ENCODE assay signal across 16 cellular contexts in the genomic region with DNA sequence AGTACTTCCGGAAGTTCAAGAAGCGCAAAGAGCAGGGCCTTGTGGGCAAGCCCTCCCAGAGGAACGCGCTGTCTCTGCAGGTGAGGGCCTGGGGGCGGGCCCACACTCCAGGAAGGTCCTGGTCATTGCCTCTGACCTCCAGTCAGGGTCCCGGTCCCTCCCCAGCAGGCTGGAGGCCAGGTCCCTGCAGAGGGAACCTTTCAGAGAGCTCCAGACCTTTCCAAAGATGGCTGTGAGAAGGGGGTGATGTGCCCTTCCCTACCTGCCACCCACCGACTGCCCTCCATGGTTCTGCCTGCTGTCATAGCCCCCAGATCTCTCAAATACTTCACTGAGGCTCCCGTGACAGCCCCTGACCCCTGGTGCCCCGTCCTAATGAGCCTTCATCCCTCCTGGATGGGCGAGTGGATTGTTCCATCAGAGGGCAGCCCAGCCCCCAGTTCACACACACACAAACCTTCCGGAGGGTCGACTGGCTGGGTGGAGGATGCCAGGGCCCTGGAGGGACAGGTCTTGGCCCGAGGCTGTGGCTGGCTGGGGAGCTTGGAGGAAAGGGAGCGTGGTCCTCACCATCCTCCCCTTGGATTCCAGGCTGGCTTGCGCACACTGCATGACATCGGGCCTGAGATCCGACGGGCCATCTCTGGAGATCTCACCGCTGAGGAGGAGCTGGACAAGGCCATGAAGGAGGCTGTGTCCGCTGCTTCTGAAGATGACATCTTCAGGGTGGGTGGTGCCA.
DNase-seq lines count a peak whose midpoint lies in the region; ATAC-seq and TF ChIP-seq lines count a peak whose summit lies in the region.
"Had no signal": no experiment of that assay in that cellular context is flagged by ENCODE, and none has a peak within 500 bp of the region (broad histone marks: within the 10 kb centered on the region; RNA-seq: fewer than 3 reads in every experiment).

No MANE protein-coding gene starts in this region.

- H4K20me1 ChIP-seq in osteoblast (ENCODE audit: insufficient read depth, low read length) = peaks cover 2% of the 10 kb centered on the region

- peak overlapping the region; percentile 15 for H3K27ac ChIP-seq in left ventricle myocardium inferior (replicated peaks)
- H3K27ac ChIP-seq in osteoblast (ENCODE audit: low read depth, low read length) = no peak overlapping the region
- H3K27ac ChIP-seq: HL-60 had no signal

- DNase-seq in left ventricle myocardium inferior (no peak), cardiac septum (ENCODE audit: low spot score) (no peak), islet precursor cell (peak; percentile 49), osteoblast (ENCODE audit: insufficient read length, low spot score, missing footprints) (peak; percentile 72), NCI-H1694 treated with DMSO at 0.1 percent for 48 hours (lab: John Stamatoyannopoulos, UW) (no peak), cortex of kidney (lab: John Stamatoyannopoulos, UW) (no peak)
- DNase-seq: C1 segment of cervical spinal cord; Calu3; CD4-positive, alpha-beta T cell; DMS 273 treated with DMSO at 0.1 percent for 48 hours; GOT3; HCEC 1CT; HFFc6 had no signal

- H3K79me2 ChIP-seq in osteoblast (ENCODE audit: insufficient read depth, low read length) = no peaks in the 10 kb centered on the region

- no peak for ATAC-seq in HG02973 (IDR thresholded peaks at IDR 0.05; ENCODE audit: unreplicated experiment)
- ATAC-seq: GM12878 had no signal

- H3K4me1 ChIP-seq in left ventricle myocardium inferior = no peaks in the 10 kb centered on the region
- H3K4me1 ChIP-seq in osteoblast (ENCODE audit: insufficient read depth, low read length) = no peaks in the 10 kb centered on the region

- H3K36me3 ChIP-seq in left ventricle myocardium inferior (peaks cover 86% of the 10 kb centered on the region), osteoblast (ENCODE audit: insufficient read depth, low read length) (peaks cover 9% of the 10 kb centered on the region)

- H3K27me3 ChIP-seq in left ventricle myocardium inferior (ENCODE audit: low read depth) = no peaks in the 10 kb centered on the region
- H3K27me3 ChIP-seq in osteoblast (ENCODE audit: insufficient read depth, low read length) = no peaks in the 10 kb centered on the region

- TF ChIP-seq CTCF in left ventricle myocardium inferior (IDR thresholded peaks at IDR 0.05; ENCODE audit: borderline replicate concordance) = no peak
- TF ChIP-seq CTCF in osteoblast (IDR thresholded peaks at IDR 0.05; ENCODE audit: extremely low read depth, low read depth, low read length) = no peak

- no peak overlapping the region for H3K4me2 ChIP-seq in osteoblast (ENCODE audit: insufficient read depth, low read length)

- no peaks in the 10 kb centered on the region for H3K9me3 ChIP-seq in left ventricle myocardium inferior (replicated peaks)
- no peaks in the 10 kb centered on the region for H3K9me3 ChIP-seq in osteoblast (ENCODE audit: low read depth, low read length)

- intact Hi-C loops in left ventricle myocardium inferior (cut with micrococcal nuclease) (no loop called here), cardiac septum (cut with DNase I) (no loop called here)

- no peak overlapping the region for H2AFZ ChIP-seq in osteoblast (ENCODE audit: low read length)

- H3K4me3 ChIP-seq in left ventricle myocardium inferior (no peak overlapping the region), osteoblast (ENCODE audit: insufficient read depth, low read length) (no peak overlapping the region)
- H3K4me3 ChIP-seq: GM12878 had no signal

Comparison
In these comparisons a context has a peak if more than half of its experiments do, and no peak if none do; other contexts are left out.
1. DNase-seq: peak in islet precursor cell (single experiment) and osteoblast (single experiment); none in left ventricle myocardium inferior (single experiment), cardiac septum (single experiment), NCI-H1694 treated with DMSO at 0.1 percent for 48 hours (single experiment) and cortex of kidney (single experiment).